In the genomic region with DNA sequence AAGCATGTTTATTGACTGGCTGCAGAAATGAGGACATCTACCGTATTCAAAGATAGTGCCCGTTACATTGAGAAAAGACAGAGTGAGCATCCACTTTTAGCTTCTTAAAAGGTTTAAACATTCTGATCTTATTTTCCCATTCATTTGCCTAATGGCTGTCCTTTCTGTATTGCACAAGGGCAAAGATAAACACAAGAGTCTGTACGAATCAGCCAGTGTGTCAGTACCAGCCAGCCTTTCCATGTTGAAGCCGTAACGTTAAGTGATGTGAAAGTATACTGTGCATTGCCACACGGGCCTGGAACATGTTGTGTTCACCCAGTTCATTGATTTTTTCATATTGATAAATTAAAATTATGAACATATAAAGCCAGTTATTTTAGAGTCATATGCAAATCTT, we compare ENCODE assay signal across 1 cellular context.
TF ChIP-seq lines count a peak whose summit lies in the region.

No MANE protein-coding gene starts in this region.

TF ChIP-seq in IMR-90, 13 proteins besides CTCF, POLR2A, EP300 and RAD21:
- TF ChIP-seq RCOR1 (IDR thresholded peaks at IDR 0.05; ENCODE audit: insufficient replicate concordance, low read length) = no peak
- TF ChIP-seq FOS (IDR thresholded peaks at IDR 0.05; ENCODE audit: low read depth, low read length) = no peak
- peak; percentile 71 for TF ChIP-seq CEBPB (IDR thresholded peaks at IDR 0.05; ENCODE audit: low read depth, low read length)
